8 cellular contexts compared by ENCODE assay signal in the genomic region with DNA sequence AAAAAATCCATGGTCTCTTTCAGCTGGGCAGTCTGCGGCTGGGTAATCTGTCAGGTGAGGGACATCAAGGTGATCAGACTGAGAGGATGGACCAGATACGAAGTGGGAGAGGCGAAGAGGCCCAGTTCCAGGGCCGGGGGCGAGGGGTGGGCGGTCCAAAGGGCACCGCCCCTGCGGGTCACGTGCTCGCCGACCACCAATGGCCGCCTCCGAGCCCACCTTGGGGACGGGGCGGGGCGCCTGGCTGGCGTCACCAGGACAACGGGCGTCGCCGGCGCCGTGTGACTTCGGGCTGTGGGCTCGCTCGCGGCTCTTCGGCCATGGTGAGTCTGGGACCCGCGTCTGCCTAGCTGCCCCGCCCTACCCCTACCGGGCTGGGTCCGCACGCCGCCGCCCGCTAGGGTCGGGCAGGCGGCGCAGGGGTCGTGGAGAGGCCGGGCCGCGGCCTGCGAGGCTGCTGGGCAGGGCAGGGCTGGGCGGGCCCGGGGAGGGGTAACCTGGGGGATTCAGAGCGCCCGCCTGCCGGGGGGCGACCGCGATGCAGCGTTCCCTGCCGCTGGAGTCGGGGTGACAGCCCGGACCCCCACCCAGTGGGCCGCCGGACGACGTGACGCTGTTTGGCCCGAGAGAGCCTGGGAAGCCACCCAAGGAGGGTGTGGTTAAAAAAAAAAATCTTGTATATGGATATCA. TPM values are rescaled to one million over a fixed set of nuclear protein-coding genes. Genes with fewer than 3 reads are reported as not detected.
A peak's percentile ranks its signal among the peaks of the same experiment; 100 is the strongest.
DNase-seq lines count a peak whose midpoint lies in the region; ATAC-seq and TF ChIP-seq lines count a peak whose summit lies in the region.

FBXL2 (plus strand) TSS at position 250 of the 690 bp plus-strand sequence; CDS start at position 321, 71 bp downstream.

- CTCF ChIA-PET in OCI-LY7 (lab: Charles Lee; ENCODE audit: unreplicated experiment): no interaction called here

- H2AFZ ChIP-seq in OCI-LY7 (ENCODE audit: low read length): peak within 1 kb of the TSS; percentile 86

- peak within 1 kb of the TSS; percentile 16 for H3K9ac ChIP-seq in iPS-15b (ENCODE audit: low read depth, low read length)

- H3K9me2 ChIP-seq in OCI-LY7 (ENCODE audit: insufficient read depth, low read length): no peaks in the 10 kb centered on the region

- no TSS peak for BruUV-seq in OCI-LY7 (replicated peaks; lab: Mats Ljungman, UMichigan)

- H3K27ac ChIP-seq in OCI-LY7 (ENCODE audit: low read depth, low read length, poor library complexity, severe bottlenecking): no peak within 1 kb of the TSS

- peak; percentile 89 for ATAC-seq in GM18502 (IDR thresholded peaks at IDR 0.05; ENCODE audit: poor library complexity, unreplicated experiment)
- ATAC-seq in HG03520 (IDR thresholded peaks at IDR 0.05; ENCODE audit: unreplicated experiment): peak; percentile 87
- peak; percentile 96 for ATAC-seq in sciatic nerve

- no peaks in the 10 kb centered on the region for H3K79me2 ChIP-seq in OCI-LY7 (ENCODE audit: insufficient read depth, low read depth, low read length)

- H3K27me3 Mint-ChIP-seq in brain: peaks cover 3% of the 10 kb centered on the region

- H3K9me3 Mint-ChIP-seq in brain: peaks cover 2 to 22% (median 8%) of the 10 kb centered on the region in 5 experiments

- H4K20me1 ChIP-seq in OCI-LY7 (ENCODE audit: insufficient read depth, low read length): no peaks in the 10 kb centered on the region

- peak; percentile 93 for DNase-seq in AG08396 (ENCODE audit: low spot score)
- peak; percentile 63 for DNase-seq in OCI-LY7 (ENCODE audit: low spot score)
- peak; percentile 77 for DNase-seq in sciatic nerve (ENCODE audit: low spot score)
- no peak for DNase-seq in central memory CD4-positive, alpha-beta T cell

- H3K27ac Mint-ChIP-seq in brain: peak within 1 kb of the TSS; percentile 63 to 90 (median 88)

- TF ChIP-seq CTCF in OCI-LY7 (conservative IDR thresholded peaks at IDR 0.05; ENCODE audit: low read length): no peak
- TF ChIP-seq CTCF in brain (conservative IDR thresholded peaks at IDR 0.05): no peak

- POLR2A ChIA-PET in OCI-LY7 (lab: Charles Lee): interaction anchor here (0.6 to 0.7 kb wide), 2 partner anchors 42 to 54 kb away, joined by 3 to 4 read pairs; no protein-coding TSS in a partner anchor

- intact Hi-C loops in OCI-LY7 (cut with micrococcal nuclease; ENCODE audit: unreplicated experiment): no loop called here
- intact Hi-C loops in sciatic nerve (cut with DNase I): no loop called here

- H3K36me3 Mint-ChIP-seq in brain: peaks cover 22% of the 10 kb centered on the region

- H3K4me1 Mint-ChIP-seq in brain: peaks cover 24% of the 10 kb centered on the region

- H3K4me2 ChIP-seq in OCI-LY7 (ENCODE audit: low read length): peak within 1 kb of the TSS; percentile 76

- H3K4me3 ChIP-seq in OCI-LY7 (ENCODE audit: low read depth, low read length, poor library complexity, severe bottlenecking) (peak within 1 kb of the TSS; percentile 67), iPS-15b (ENCODE audit: low read depth, low read length) (peak within 1 kb of the TSS; percentile 69)

- H3K4me3 Mint-ChIP-seq in brain: peak within 1 kb of the TSS; percentile 82 to 96 (median 89)

- H3K27me3 ChIP-seq in iPS-15b (ENCODE audit: control insufficient read depth, insufficient read depth, low read length): no peaks in the 10 kb centered on the region

- no peaks in the 10 kb centered on the region for H3K36me3 ChIP-seq in OCI-LY7 (ENCODE audit: insufficient read depth, low read length)
- no peaks in the 10 kb centered on the region for H3K36me3 ChIP-seq in iPS-15b (ENCODE audit: control insufficient read depth, insufficient read depth, low read length)

- no peaks in the 10 kb centered on the region for H3K9me3 ChIP-seq in OCI-LY7 (ENCODE audit: low read length)
- H3K9me3 ChIP-seq in iPS-15b (ENCODE audit: control insufficient read depth, insufficient read depth, low read length): no peaks in the 10 kb centered on the region

- H3K4me1 ChIP-seq in OCI-LY7 (ENCODE audit: insufficient read depth, low read length, poor library complexity, severe bottlenecking) (no peaks in the 10 kb centered on the region), iPS-15b (ENCODE audit: control insufficient read depth, insufficient read depth, low read length) (no peaks in the 10 kb centered on the region)

RNA-seq across cellular contexts. Expression of gene FBXL2, which starts in this region (rescaled TPM):
- total RNA-seq in OCI-LY7 (2014; rRNA removed; shearing (Covaris generic)): 0.06 and 0.08 TPM in 2 replicates
- not detected in 2 replicates for total RNA-seq in OCI-LY7 (2022)
- 6.4 TPM for polyA plus RNA-seq in brain (ENCODE audit: insufficient read depth, low read depth, low replicate concordance)
- total RNA-seq in sciatic nerve: 22.4 TPM

Comparison
In these comparisons a context has a peak if more than half of its experiments do, and no peak if none do; other contexts are left out.
1. RNA of gene FBXL2 (total RNA-seq): 22.4 TPM in sciatic nerve (single experiment); 0.06 to 0.08 TPM in OCI-LY7; every median in the first group is over 10 times any median in the second.
2. Peak in DNase-seq, H3K4me3 ChIP-seq and H3K4me2 ChIP-seq in OCI-LY7; RNA of the gene not detected or under 1 TPM.
3. Peak in every context shown above with its lines, with median percentiles within 50 percentile points of each other: ATAC-seq.